ENCODE assay signal across 27 cellular contexts in the genomic region with DNA sequence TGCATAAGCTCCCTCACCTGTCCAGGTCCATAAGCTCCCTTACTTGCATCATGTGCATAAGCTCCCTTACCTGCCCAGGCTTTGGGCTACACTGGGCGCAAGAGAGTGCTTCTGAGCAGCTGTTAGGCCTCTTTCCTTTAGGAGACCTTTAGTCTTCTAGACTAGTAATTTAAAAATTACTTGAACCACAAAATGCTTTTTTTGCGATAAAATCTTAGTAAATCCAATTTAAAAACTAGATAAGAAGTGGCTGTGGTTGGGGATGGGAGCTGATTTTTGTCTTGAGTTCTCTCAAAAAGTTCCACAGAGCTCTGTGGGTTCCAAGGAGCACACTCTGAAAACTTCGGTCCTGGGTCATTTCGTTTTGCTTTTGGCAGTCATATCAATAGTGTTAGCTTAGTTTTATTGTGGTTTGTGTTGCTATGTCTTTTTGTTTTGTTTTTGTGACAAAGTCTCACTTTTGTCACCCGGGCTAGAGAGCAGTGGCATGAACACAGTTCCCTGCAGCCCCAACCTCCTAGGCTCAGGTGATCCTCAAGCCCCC. TPM values are rescaled to one million over a fixed set of nuclear protein-coding genes. Genes with fewer than 3 reads are reported as not detected.
"Had no signal": no experiment of that assay in that cellular context is flagged by ENCODE, and none has a peak within 500 bp of the region (broad histone marks: within the 10 kb centered on the region; RNA-seq: fewer than 3 reads in every experiment).

No MANE protein-coding gene starts in this region.

- H3K9me3 Mint-ChIP-seq: activated B cell treated with CpG ODN at 0.5 μM for 24 hours; activated CD4-positive, alpha-beta T cell treated with anti-CD3 and anti-CD28 coated beads, Interleukin-2, amount 10 ng/mL, durations not matched to agents 24 days and 14 days; activated naive CD8-positive, alpha-beta T cell treated with anti-CD3 and anti-CD28 coated beads, Interleukin-2, amount 10 ng/mL, durations not matched to agents 7 days and 5 days; activated T-cell treated with anti-CD3 and anti-CD28 coated beads, Interleukin-2, amount 50 U/mL, for 4 hours; T-helper 1 cell treated with Interleukin-12 subunit alpha and Interleukin-12 subunit beta and Interleukin-4 antibody, amounts not matched to agents 30 μg/mL and 1 μg/mL, for 36 hours had no signal

- H3K27ac Mint-ChIP-seq: activated B cell treated with CpG ODN at 0.5 μM for 24 hours; activated CD4-positive, alpha-beta T cell treated with anti-CD3 and anti-CD28 coated beads, Interleukin-2, amount 10 ng/mL, durations not matched to agents 24 days and 14 days; activated CD8-positive, alpha-beta memory T cell treated with anti-CD3 and anti-CD28 coated beads, Interleukin-2, amount 10 ng/mL, durations not matched to agents 7 days and 5 days; activated naive CD8-positive, alpha-beta T cell treated with anti-CD3 and anti-CD28 coated beads, Interleukin-2, amount 10 ng/mL, durations not matched to agents 7 days and 5 days; T-helper 1 cell treated with Interleukin-12 subunit alpha and Interleukin-12 subunit beta and Interleukin-4 antibody, amounts not matched to agents 30 μg/mL and 1 μg/mL, for 36 hours had no signal

- H3K4me3 ChIP-seq: adrenal gland, MG63 had no signal

- H3K4me3 Mint-ChIP-seq: activated B cell treated with CpG ODN at 0.5 μM for 24 hours; activated CD4-positive, alpha-beta T cell treated with anti-CD3 and anti-CD28 coated beads, Interleukin-2, amount 10 ng/mL, durations not matched to agents 24 days and 14 days; activated CD8-positive, alpha-beta memory T cell treated with anti-CD3 and anti-CD28 coated beads, Interleukin-2, amount 10 ng/mL, durations not matched to agents 7 days and 5 days; activated naive CD8-positive, alpha-beta T cell treated with anti-CD3 and anti-CD28 coated beads, Interleukin-2, amount 10 ng/mL, durations not matched to agents 7 days and 5 days; activated T-cell treated with anti-CD3 and anti-CD28 coated beads, Interleukin-2, amount 50 U/mL, for 4 hours; T-helper 1 cell treated with Interleukin-12 subunit alpha and Interleukin-12 subunit beta and Interleukin-4 antibody, amounts not matched to agents 30 μg/mL and 1 μg/mL, for 36 hours had no signal

- H3K4me1 ChIP-seq: adrenal gland had no signal

- ATAC-seq: activated CD8-positive, alpha-beta memory T cell treated with anti-CD3 and anti-CD28 coated beads, Interleukin-2, amount 10 ng/mL, durations not matched to agents 7 days and 5 days; Right ventricle myocardium inferior had no signal

- H3K36me3 ChIP-seq: adrenal gland, MG63 had no signal

- H3K36me3 Mint-ChIP-seq: activated CD8-positive, alpha-beta memory T cell treated with anti-CD3 and anti-CD28 coated beads, Interleukin-2, amount 10 ng/mL, durations not matched to agents 7 days and 5 days; activated naive CD8-positive, alpha-beta T cell treated with anti-CD3 and anti-CD28 coated beads, Interleukin-2, amount 10 ng/mL, durations not matched to agents 7 days and 5 days had no signal

- H3K4me1 Mint-ChIP-seq: activated B cell treated with CpG ODN at 0.5 μM for 24 hours had no signal

- H3K27ac ChIP-seq: adrenal gland had no signal

- DNase-seq: activated B cell treated with CpG ODN at 0.5 μM for 24 hours; activated CD4-positive, alpha-beta T cell treated with anti-CD3 and anti-CD28 coated beads for 1 hour; activated CD4-positive, alpha-beta T cell treated with anti-CD3 and anti-CD28 coated beads, Interleukin-2, amount 10 ng/mL, durations not matched to agents 24 days and 14 days; activated CD4-positive, alpha-beta T cell treated with anti-CD3 and anti-CD28 coated beads, Interleukin-2, amount 50 U/mL, for 48 hours; activated CD8-positive, alpha-beta memory T cell treated with anti-CD3 and anti-CD28 coated beads, Interleukin-2, amount 10 ng/mL, durations not matched to agents 7 days and 5 days; activated naive CD4-positive, alpha-beta T cell treated with anti-CD3 and anti-CD28 coated beads, Interleukin-2, amount 50 U/mL, for 16 hours; activated naive CD8-positive, alpha-beta T cell treated with anti-CD3 and anti-CD28 coated beads, Interleukin-2, amount 10 ng/mL, durations not matched to agents 7 days and 5 days; activated T-cell treated with anti-CD3 and anti-CD28 coated beads, Interleukin-2, amount 50 U/mL, for 4 hours; adrenal gland; anterior cingulate cortex; cerebellar nuclear complex; MG63; MV-4-11; NCI-H1092 treated with DMSO at 0.1 percent for 48 hours; NCI-H1417 treated with DMSO at 0.1 percent for 48 hours; NCI-H1694; NCI-H2029; NCI-H2107; NCI-H2171 treated with DMSO at 0.1 percent for 48 hours; NCI-H226; NCI-H526; NCI-H82; RPMI8226; T-helper 9 cell had no signal

- H3K9me3 ChIP-seq: adrenal gland, MG63 had no signal

RNA-seq across cellular contexts. Expression of a gene that starts 6.7 kb away (rescaled TPM):
- total RNA-seq: activated B cell treated with CpG ODN at 0.5 μM for 24 hours; activated CD4-positive, alpha-beta T cell treated with anti-CD3 and anti-CD28 coated beads, Interleukin-2, amount 10 ng/mL, durations not matched to agents 24 days and 14 days; activated CD8-positive, alpha-beta memory T cell treated with anti-CD3 and anti-CD28 coated beads, Interleukin-2, amount 10 ng/mL, durations not matched to agents 7 days and 5 days; OCI-LY7 had no signal
